ENCODE assay signal across 15 cellular contexts in the genomic region with DNA sequence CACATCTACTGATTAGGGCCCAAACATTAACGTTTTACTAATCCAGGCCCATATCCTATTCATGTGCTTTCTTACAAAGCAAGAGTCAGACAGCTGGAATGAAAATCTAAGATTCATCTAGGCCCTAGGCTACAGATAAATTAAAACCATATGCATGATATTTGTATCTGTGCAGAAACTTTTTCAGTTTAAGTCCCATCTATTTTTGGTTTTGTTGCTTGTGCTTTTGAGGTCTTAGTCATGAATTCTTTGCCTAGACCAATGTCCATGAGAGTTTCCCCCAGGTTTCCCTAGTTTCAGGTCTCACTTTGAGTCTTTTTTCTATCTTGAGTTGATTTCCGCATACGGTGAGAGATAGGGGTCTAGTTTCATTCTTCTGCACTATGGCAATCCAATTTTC. TPM values are rescaled to one million over a fixed set of nuclear protein-coding genes. Genes with fewer than 3 reads are reported as not detected.
DNase-seq lines count a peak whose midpoint lies in the region; ATAC-seq and TF ChIP-seq lines count a peak whose summit lies in the region.
"Had no signal": no experiment of that assay in that cellular context is flagged by ENCODE, and none has a peak within 500 bp of the region (broad histone marks: within the 10 kb centered on the region; RNA-seq: fewer than 3 reads in every experiment).

No MANE protein-coding gene starts in this region.

- no peaks in the 10 kb centered on the region for H3K36me3 ChIP-seq in CD8-positive, alpha-beta memory T cell (ENCODE audit: insufficient read depth, low read length)
- H3K36me3 ChIP-seq in adipocyte (ENCODE audit: control insufficient read depth, insufficient read depth, low read length, severe bottlenecking): peaks cover 4% of the 10 kb centered on the region

- H3K9me3 Mint-ChIP-seq in CD8-positive, alpha-beta memory T cell: no peaks in the 10 kb centered on the region
- no peaks in the 10 kb centered on the region for H3K9me3 Mint-ChIP-seq in HFFc6
- H3K9me3 Mint-ChIP-seq: brain, naive B cell had no signal

- H3K27me3 ChIP-seq in CD8-positive, alpha-beta memory T cell (ENCODE audit: insufficient read depth, low read length, poor library complexity, severe bottlenecking): no peaks in the 10 kb centered on the region
- no peaks in the 10 kb centered on the region for H3K27me3 ChIP-seq in adipocyte (replicated peaks; ENCODE audit: control insufficient read depth, insufficient read depth, low read length)
- H3K27me3 ChIP-seq: SJCRH30 had no signal

- H3K4me1 Mint-ChIP-seq in CD8-positive, alpha-beta memory T cell: peaks cover 67 to 86% (median 81%) of the 10 kb centered on the region in 3 donors
- H3K4me1 Mint-ChIP-seq in HFFc6 (ENCODE audit: low read depth): peaks cover 74% of the 10 kb centered on the region

- H3K27me3 Mint-ChIP-seq in CD8-positive, alpha-beta memory T cell: no peaks in the 10 kb centered on the region
- no peaks in the 10 kb centered on the region; the same call in 1 of the 2 replicates for H3K27me3 Mint-ChIP-seq in HFFc6 (ENCODE audit: insufficient read depth)
- H3K27me3 Mint-ChIP-seq: brain, naive B cell had no signal

- no peak overlapping the region for H3K9ac ChIP-seq in adipocyte (ENCODE audit: low read length)

- H3K27ac ChIP-seq in CD8-positive, alpha-beta memory T cell (ENCODE audit: low read depth, low read length): no peak overlapping the region
- H3K27ac ChIP-seq: epithelial cell of prostate, HL-60, SJCRH30 had no signal

- H3K4me3 ChIP-seq in CD8-positive, alpha-beta memory T cell (ENCODE audit: low read length): no peak overlapping the region
- no peak overlapping the region for H3K4me3 ChIP-seq in adipocyte (ENCODE audit: low read length)
- H3K4me3 ChIP-seq: SJCRH30 had no signal

- ATAC-seq in GM19463 (IDR thresholded peaks at IDR 0.05; ENCODE audit: unreplicated experiment) (no peak), HG03457 (IDR thresholded peaks at IDR 0.05; ENCODE audit: unreplicated experiment) (no peak)

- H3K4me1 ChIP-seq in CD8-positive, alpha-beta memory T cell (ENCODE audit: insufficient read depth, low read length): peaks cover 49% of the 10 kb centered on the region
- peaks cover 43% of the 10 kb centered on the region for H3K4me1 ChIP-seq in adipocyte (ENCODE audit: control insufficient read depth, insufficient read depth, low read length)
- H3K4me1 ChIP-seq: SJCRH30 had no signal

- peaks cover 0 to 34% (median 4%) of the 10 kb centered on the region in 3 donors for H3K36me3 Mint-ChIP-seq in CD8-positive, alpha-beta memory T cell
- peaks cover 23% of the 10 kb centered on the region for H3K36me3 Mint-ChIP-seq in HFFc6 (ENCODE audit: low read depth)
- H3K36me3 Mint-ChIP-seq: naive B cell had no signal

- H3K9me3 ChIP-seq in CD8-positive, alpha-beta memory T cell (ENCODE audit: low read length): no peaks in the 10 kb centered on the region
- H3K9me3 ChIP-seq in adipocyte (ENCODE audit: control insufficient read depth, low read length): no peaks in the 10 kb centered on the region
- H3K9me3 ChIP-seq: SJCRH30 had no signal

- DNase-seq in CD8-positive, alpha-beta memory T cell: no peak
- peak; percentile 95 for DNase-seq in HFFc6
- peak; percentile 93 for DNase-seq in adipocyte (ENCODE audit: low read depth)
- DNase-seq in non-pigmented ciliary epithelial cell (ENCODE audit: low read depth): peak; percentile 24
- DNase-seq in kidney glomerular epithelial cell (lab: John Stamatoyannopoulos, UW): no peak
- DNase-seq: activated CD4-positive, alpha-beta T cell treated with anti-CD3 and anti-CD28 coated beads, Interleukin-2, amount 50 U/mL, for 4 hours; DMS153; naive B cell; NCI-H524; SJCRH30 had no signal

- no peak for TF ChIP-seq CTCF in HFFc6 (IDR thresholded peaks at IDR 0.05)

- POLR2A ChIA-PET in CD8-positive, alpha-beta memory T cell (lab: Charles Lee): no interaction called here

- CTCF ChIA-PET in CD8-positive, alpha-beta memory T cell (lab: Charles Lee): interaction anchor here (0.9 to 2.2 kb wide), 5 partner anchors 10 to 117 kb away, joined by 3 to 7 read pairs (median 4); a partner anchor contains a TSS

- peak overlapping the region in 6 of 7 donors; percentile 9 to 52 (median 43) for H3K4me3 Mint-ChIP-seq in CD8-positive, alpha-beta memory T cell
- peak overlapping the region; percentile 78 for H3K4me3 Mint-ChIP-seq in HFFc6
- H3K4me3 Mint-ChIP-seq: brain, naive B cell had no signal

- peak overlapping the region in 7 of 8 donors; percentile 19 to 84 (median 66) for H3K27ac Mint-ChIP-seq in CD8-positive, alpha-beta memory T cell
- H3K27ac Mint-ChIP-seq in HFFc6: peak overlapping the region; percentile 95

RNA-seq across cellular contexts. Expression of a gene that starts 20.2 kb away (rescaled TPM):
- 10 to 100 TPM; 78.1 to 78.6 TPM for total RNA-seq in CD8-positive, alpha-beta memory T cell
- polyA plus RNA-seq in CD8-positive, alpha-beta memory T cell: 11.9 TPM
- total RNA-seq in HFFc6 (2021; fragmentation: NEBNext Ultra II Directional; extraction: Animal tissue kit (Norgen Biotek cat#: 25700)): 10 to 100 TPM; 56.5 to 68.8 (median 57.3) TPM

RNA-seq across cellular contexts. Expression of a gene that starts 47.3 kb away (rescaled TPM):
- 10 to 100 TPM; 75.1 to 77.9 TPM for total RNA-seq in CD8-positive, alpha-beta memory T cell
- 65.6 TPM for polyA plus RNA-seq in CD8-positive, alpha-beta memory T cell
- 10 to 100 TPM; 51.8 to 59.9 (median 57.4) TPM for total RNA-seq in HFFc6 (2021; fragmentation: NEBNext Ultra II Directional; extraction: Animal tissue kit (Norgen Biotek cat#: 25700))

RNA-seq across cellular contexts. Expression of a gene that starts 47.6 kb away (rescaled TPM):
- total RNA-seq in CD8-positive, alpha-beta memory T cell: 1 to 10 TPM; 7.9 to 8.1 TPM
- polyA plus RNA-seq in CD8-positive, alpha-beta memory T cell: 3.4 TPM
- total RNA-seq in HFFc6 (2021; fragmentation: NEBNext Ultra II Directional; extraction: Animal tissue kit (Norgen Biotek cat#: 25700)): 1 to 10 TPM; 5.0 to 6.1 (median 5.4) TPM

Comparison
In these comparisons a context has a peak if more than half of its experiments do, and no peak if none do; other contexts are left out.
1. DNase-seq: peak in HFFc6 (single experiment), adipocyte (single experiment) and non-pigmented ciliary epithelial cell (single experiment); none in CD8-positive, alpha-beta memory T cell (0 of 5) and kidney glomerular epithelial cell (single experiment).